In the genomic region with DNA sequence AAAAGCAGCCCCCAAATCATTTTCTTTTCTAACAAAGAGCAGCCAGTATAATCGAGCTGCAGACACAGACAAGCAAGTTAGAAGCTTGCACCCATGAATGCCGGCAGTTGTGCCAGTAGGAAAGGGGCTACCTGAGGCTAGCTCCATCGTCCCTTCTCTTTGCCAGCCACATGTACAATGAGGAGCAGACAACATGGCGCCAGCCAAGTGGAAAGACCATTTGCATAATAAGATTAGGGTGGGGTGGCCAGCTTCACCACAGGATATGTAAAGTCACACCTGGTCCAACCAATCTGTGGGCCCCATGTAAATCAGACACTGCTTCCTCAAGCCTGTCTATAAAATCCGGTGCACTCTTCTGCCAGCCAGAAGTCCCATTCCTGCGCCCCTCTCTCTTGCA, we compare ENCODE assay signal across 25 cellular contexts.
"Had no signal": no experiment of that assay in that cellular context is flagged by ENCODE, and none has a peak within 500 bp of the region (broad histone marks: within the 10 kb centered on the region; RNA-seq: fewer than 3 reads in every experiment).

No MANE protein-coding gene starts in this region.

- H3K9me3 ChIP-seq: breast epithelium, colonic mucosa, lower lobe of right lung, stomach, suprapubic skin, tibial nerve had no signal

- DNase-seq: activated CD4-positive, alpha-beta memory T cell treated with anti-CD3 and anti-CD28 coated beads for 36 hours; activated CD4-positive, alpha-beta T cell treated with anti-CD3 and anti-CD28 coated beads for 48 hours; activated effector memory CD4-positive, alpha-beta T cell treated with Interleukin-2 at 50 U/mL for 16 hours; activated naive CD4-positive, alpha-beta T cell treated with anti-CD3 and anti-CD28 coated beads for 36 hours; activated naive CD8-positive, alpha-beta T cell treated with anti-CD3 and anti-CD28 coated beads, Interleukin-2, amount 10 ng/mL, durations not matched to agents 7 days and 5 days; activated T-cell treated with anti-CD3 and anti-CD28 coated beads, Interleukin-2, amount 50 U/mL, for 72 hours; amniotic stem cell; colonic mucosa; dorsolateral prefrontal cortex; effector memory CD8-positive, alpha-beta T cell; foreskin melanocyte; immature natural killer cell; lower lobe of right lung; mesendoderm; naive B cell; small intestine; stimulated activated CD4-positive, alpha-beta T cell treated with anti-CD3 and anti-CD28 coated beads, Interleukin-2, amount 100 ng/mL, for 24 hours; stomach had no signal

- H3K27me3 ChIP-seq: breast epithelium, colonic mucosa, dorsolateral prefrontal cortex, stomach, suprapubic skin, tibial nerve had no signal

- H3K4me3 ChIP-seq: breast epithelium, colonic mucosa, dorsolateral prefrontal cortex, lower lobe of right lung, stomach, suprapubic skin, tibial nerve had no signal

- ATAC-seq: activated T-cell treated with anti-CD3 and anti-CD28 coated beads, Interleukin-2, amount 50 U/mL, for 72 hours; effector memory CD8-positive, alpha-beta T cell; esophagus mucosa; left lobe of liver; lower lobe of right lung; sciatic nerve; stimulated activated memory B cell treated with anti-CD40 and anti-IgM and Interleukin-4, amounts not matched to agents 10 μg/mL and 1 μg/mL and 100 μg/mL, for 72 hours had no signal

- H3K4me1 ChIP-seq: breast epithelium, colonic mucosa, tibial nerve had no signal

- H3K27ac ChIP-seq: breast epithelium, colonic mucosa, dorsolateral prefrontal cortex, lower lobe of right lung, stomach, suprapubic skin, tibial nerve had no signal

- H3K36me3 ChIP-seq: breast epithelium, colonic mucosa, lower lobe of right lung, stomach, suprapubic skin, tibial nerve had no signal
